12 cellular contexts compared by ENCODE assay signal in genomic region chr22:33535937-33536875, GRCh38.
"Had no signal": no experiment of that assay in that cellular context is flagged by ENCODE, and none has a peak within 500 bp of the region (broad histone marks: within the 10 kb centered on the region; RNA-seq: fewer than 3 reads in every experiment).

No MANE protein-coding gene starts in this region.

- H3K36me3 ChIP-seq: pancreas, tibial nerve had no signal

- H3K27ac ChIP-seq: pancreas had no signal

- DNase-seq: activated CD4-positive, CD25-positive, alpha-beta regulatory T cell; activated naive CD8-positive, alpha-beta T cell treated with anti-CD3 and anti-CD28 coated beads for 36 hours; anterior cingulate cortex; hypothalamus; naive thymus-derived CD4-positive, alpha-beta T cell; pancreas; SHP77 treated with DMSO at 0.1 percent for 48 hours; stimulated activated CD4-positive, alpha-beta T cell treated with anti-CD3 and anti-CD28 coated beads, Interleukin-15, amount 100 ng/mL, for 24 hours; stimulated activated CD4-positive, alpha-beta T cell treated with anti-CD3 and anti-CD28 coated beads, Interleukin-4, amount 100 ng/mL, for 1 hour; stimulated activated naive B cell treated with anti-CD40 and anti-IgM and Interleukin-4, amounts not matched to agents 10 μg/mL and 1 μg/mL and 100 μg/mL, for 72 hours; SW 1271 had no signal

- H3K9me3 ChIP-seq: pancreas, tibial nerve had no signal

- H3K27me3 ChIP-seq: pancreas, tibial nerve had no signal

- ATAC-seq: naive thymus-derived CD4-positive, alpha-beta T cell; pancreas; stimulated activated naive B cell treated with anti-CD40 and anti-IgM and Interleukin-4, amounts not matched to agents 10 μg/mL and 1 μg/mL and 100 μg/mL, for 72 hours had no signal

- H3K4me3 ChIP-seq: pancreas, tibial nerve had no signal
